Comparison of ENCODE assay signal across 8 cellular contexts in genomic region chr17:1532836-1533602, GRCh38. TPM values are rescaled to one million over a fixed set of nuclear protein-coding genes. Genes with fewer than 3 reads are reported as not detected.
A peak's percentile ranks its signal among the peaks of the same experiment; 100 is the strongest.
DNase-seq lines count a peak whose midpoint lies in the region; ATAC-seq and TF ChIP-seq lines count a peak whose summit lies in the region.

No MANE protein-coding gene starts in this region.

- H3K36me3 Mint-ChIP-seq in neural progenitor cell, result peaks cover 25% of the 10 kb centered on the region

- TF ChIP-seq CTCF in coronary artery (IDR thresholded peaks at IDR 0.05) (peak; percentile 21), neural progenitor cell (IDR thresholded peaks at IDR 0.05) (peak; percentile 63)

- H2AFZ ChIP-seq in neural progenitor cell (replicated peaks), result no peak overlapping the region

- H3K9me3 Mint-ChIP-seq in neural progenitor cell, result no peaks in the 10 kb centered on the region

- peak; percentile 64 for DNase-seq in NCI-H82 (lab: John Stamatoyannopoulos, UW)
- DNase-seq in NCI-H82 treated with DMSO at 0.1 percent for 48 hours (lab: John Stamatoyannopoulos, UW; ENCODE audit: unreplicated experiment), result no peak
- DNase-seq in T-helper 1 cell, result peak in 4 of 5 donors; percentile 38 to 45 (median 40)
- DNase-seq in coronary artery (ENCODE audit: low spot score), result no peak
- DNase-seq in neural progenitor cell (ENCODE audit: low spot score), result peak; percentile 69
- no peak for DNase-seq in NCI-H2029 treated with DMSO at 0.1 percent for 48 hours (lab: John Stamatoyannopoulos, UW)
- DNase-seq in KG1 (lab: John Stamatoyannopoulos, UW), result no peak

- H3K27ac ChIP-seq in coronary artery (no peak overlapping the region), neural progenitor cell (no peak overlapping the region)

- H3K9ac ChIP-seq in neural progenitor cell, result no peak overlapping the region

- H4K20me1 ChIP-seq in neural progenitor cell (ENCODE audit: low read depth), result no peaks in the 10 kb centered on the region

- no peaks in the 10 kb centered on the region for H3K9me3 ChIP-seq in neural progenitor cell (ENCODE audit: low read depth)

- H3K4me3 ChIP-seq in coronary artery, result no peak overlapping the region
- no peak overlapping the region for H3K4me3 ChIP-seq in neural progenitor cell

- H3K4me1 ChIP-seq in neural progenitor cell, result no peaks in the 10 kb centered on the region

- no peaks in the 10 kb centered on the region for H3K27me3 Mint-ChIP-seq in neural progenitor cell (ENCODE audit: insufficient read depth, low read depth)

- H3F3A ChIP-seq in neural progenitor cell (ENCODE audit: low read depth), result no peaks in the 10 kb centered on the region

- no peak overlapping the region for H3K27ac Mint-ChIP-seq in neural progenitor cell

- no peaks in the 10 kb centered on the region for H3K27me3 ChIP-seq in neural progenitor cell

- no peak for ATAC-seq in GM19395 (IDR thresholded peaks at IDR 0.05; ENCODE audit: unreplicated experiment)

- H3K36me3 ChIP-seq in neural progenitor cell, result peaks cover 4% of the 10 kb centered on the region

- no peaks in the 10 kb centered on the region for H3K79me2 ChIP-seq in neural progenitor cell (ENCODE audit: low read depth)

- no peaks in the 10 kb centered on the region for H3K4me1 Mint-ChIP-seq in neural progenitor cell

- no peak overlapping the region for H3K4me2 ChIP-seq in neural progenitor cell

- no peak overlapping the region for H3K4me3 Mint-ChIP-seq in neural progenitor cell

RNA-seq across cellular contexts. Expression of gene INPP5K, which starts 16.6 kb away (rescaled TPM):
- 11.7 and 20.9 TPM in 2 replicates for total RNA-seq in neural progenitor cell (ENCODE audit: low replicate concordance)

RNA-seq across cellular contexts. Expression of gene PITPNA, which starts 29.6 kb away (rescaled TPM):
- 25.3 and 29.6 TPM in 2 replicates for total RNA-seq in neural progenitor cell (ENCODE audit: low replicate concordance)

RNA-seq across cellular contexts. Expression of gene MYO1C, which starts 40.5 kb away (rescaled TPM):
- 28.7 and 40.6 TPM in 2 replicates for total RNA-seq in neural progenitor cell (ENCODE audit: low replicate concordance)

Comparison
In these comparisons a context has a peak if more than half of its experiments do, and no peak if none do; other contexts are left out.
1. DNase-seq: peak in NCI-H82 (single experiment), T-helper 1 cell (4 of 5) and neural progenitor cell (single experiment); none in NCI-H82 treated with DMSO at 0.1 percent for 48 hours (single experiment), coronary artery (single experiment), NCI-H2029 treated with DMSO at 0.1 percent for 48 hours (single experiment) and KG1 (single experiment).